In genomic region chr15:39494462-39494861, GRCh38 we compare ENCODE assay signal across 21 cellular contexts.
"Had no signal": no experiment of that assay in that cellular context is flagged by ENCODE, and none has a peak within 500 bp of the region (broad histone marks: within the 10 kb centered on the region; RNA-seq: fewer than 3 reads in every experiment).

No MANE protein-coding gene starts in this region.

- H3K4me3 Mint-ChIP-seq: activated CD4-positive, alpha-beta memory T cell treated with anti-CD3 and anti-CD28 coated beads for 36 hours; activated naive CD8-positive, alpha-beta T cell treated with anti-CD3 and anti-CD28 coated beads for 36 hours; endodermal cell; memory B cell; neural crest cell; type B pancreatic cell had no signal

- H3K9me3 ChIP-seq: gastroesophageal sphincter, thoracic aorta, vagina had no signal

- DNase-seq: activated CD4-positive, alpha-beta memory T cell treated with anti-CD3 and anti-CD28 coated beads for 36 hours; activated CD4-positive, alpha-beta T cell treated with anti-CD3 and anti-CD28 coated beads for 48 hours; activated naive CD8-positive, alpha-beta T cell treated with anti-CD3 and anti-CD28 coated beads for 36 hours; activated T-cell treated with anti-CD3 and anti-CD28 coated beads, Interleukin-2, amount 50 U/mL, for 1 hour; endodermal cell; head of caudate nucleus; islet precursor cell; left cardiac atrium; occipital lobe; small intestine; stimulated activated CD4-positive, alpha-beta T cell treated with anti-CD3 and anti-CD28 coated beads, Interleukin-15, amount 100 ng/mL, for 24 hours; stimulated activated naive CD4-positive, alpha-beta T cell had no signal

- H3K4me3 ChIP-seq: coronary artery, gastroesophageal sphincter, thoracic aorta, vagina had no signal

- H3K27me3 Mint-ChIP-seq: type B pancreatic cell had no signal

- H3K36me3 Mint-ChIP-seq: activated CD4-positive, alpha-beta memory T cell treated with anti-CD3 and anti-CD28 coated beads for 36 hours; activated naive CD8-positive, alpha-beta T cell treated with anti-CD3 and anti-CD28 coated beads for 36 hours; memory B cell; type B pancreatic cell had no signal

- H3K4me1 Mint-ChIP-seq: activated naive CD8-positive, alpha-beta T cell treated with anti-CD3 and anti-CD28 coated beads for 36 hours; endodermal cell; memory B cell had no signal

- H3K27ac ChIP-seq: coronary artery, epithelial cell of prostate, gastroesophageal sphincter, thoracic aorta, vagina had no signal

- H3K27ac Mint-ChIP-seq: activated CD4-positive, alpha-beta memory T cell treated with anti-CD3 and anti-CD28 coated beads for 36 hours; activated naive CD8-positive, alpha-beta T cell treated with anti-CD3 and anti-CD28 coated beads for 36 hours; endodermal cell; memory B cell; type B pancreatic cell had no signal

- ATAC-seq: gastroesophageal sphincter, sciatic nerve had no signal

- H3K9me3 Mint-ChIP-seq: activated CD4-positive, alpha-beta memory T cell treated with anti-CD3 and anti-CD28 coated beads for 36 hours; activated naive CD8-positive, alpha-beta T cell treated with anti-CD3 and anti-CD28 coated beads for 36 hours; endodermal cell; memory B cell; neural crest cell; type B pancreatic cell had no signal

- H3K36me3 ChIP-seq: gastroesophageal sphincter, thoracic aorta, vagina had no signal

- H3K27me3 ChIP-seq: gastroesophageal sphincter, vagina had no signal
